8 cellular contexts compared by ENCODE assay signal in genomic region chr12:109053382-109054123, GRCh38. TPM values are rescaled to one million over a fixed set of nuclear protein-coding genes. Genes with fewer than 3 reads are reported as not detected.
A peak's percentile ranks its signal among the peaks of the same experiment; 100 is the strongest.
DNase-seq lines count a peak whose midpoint lies in the region; ATAC-seq, FAIRE-seq and TF ChIP-seq lines count a peak whose summit lies in the region.

No MANE protein-coding gene starts in this region.

- DNase-seq in BJ (ENCODE audit: low read depth) = no peak
- peak; percentile 44 for DNase-seq in activated naive CD8-positive, alpha-beta T cell treated with anti-CD3 and anti-CD28 coated beads, Interleukin-2, amount 10 ng/mL, durations not matched to agents 7 days and 5 days
- DNase-seq in kidney = no peak
- peak; percentile 7 for DNase-seq in stimulated activated CD4-positive, alpha-beta T cell treated with anti-CD3 and anti-CD28 coated beads, Interleukin-4, amount 100 ng/mL, for 1 hour
- DNase-seq in NCI-H2081 (lab: John Stamatoyannopoulos, UW) = no peak
- DNase-seq in NCI-H1436 treated with DMSO at 0.1 percent for 48 hours (lab: John Stamatoyannopoulos, UW) = no peak

- CTCF ChIA-PET in BJ (lab: Yijun Ruan, JAX) = interaction anchor here (1.3 to 2.2 kb wide), 3 partner anchors 15 to 41 kb away, joined by 4 to 8 read pairs (median 5); partner anchors contain the start of gene ALKBH2

- peaks cover 7% of the 10 kb centered on the region for H3K36me3 Mint-ChIP-seq in activated naive CD8-positive, alpha-beta T cell treated with anti-CD3 and anti-CD28 coated beads, Interleukin-2, amount 10 ng/mL, durations not matched to agents 7 days and 5 days

- peak; percentile 46 for ATAC-seq in GM19467 (IDR thresholded peaks at IDR 0.05; ENCODE audit: unreplicated experiment)
- peak; percentile 70 for ATAC-seq in activated naive CD8-positive, alpha-beta T cell treated with anti-CD3 and anti-CD28 coated beads, Interleukin-2, amount 10 ng/mL, durations not matched to agents 7 days and 5 days (ENCODE audit: low read depth)

- no peaks in the 10 kb centered on the region for H3K9me3 Mint-ChIP-seq in activated naive CD8-positive, alpha-beta T cell treated with anti-CD3 and anti-CD28 coated beads, Interleukin-2, amount 10 ng/mL, durations not matched to agents 7 days and 5 days

- POLR2A ChIA-PET in BJ (lab: Charles Lee) = no interaction called here
- POLR2A ChIA-PET in activated naive CD8-positive, alpha-beta T cell treated with anti-CD3 and anti-CD28 coated beads, Interleukin-2, amount 10 ng/mL, durations not matched to agents 7 days and 5 days (lab: Charles Lee) = interaction anchor here (1.2 to 1.6 kb wide), 4 partner anchors 11 to 196 kb away, joined by 3 to 6 read pairs (median 6); partner anchors contain the start of genes ALKBH2 and SSH1

- H3K9me2 ChIP-seq in Loucy (replicated peaks; ENCODE audit: low read depth, low read length) = no peaks in the 10 kb centered on the region

- peaks cover 13% of the 10 kb centered on the region for H3K4me1 Mint-ChIP-seq in activated naive CD8-positive, alpha-beta T cell treated with anti-CD3 and anti-CD28 coated beads, Interleukin-2, amount 10 ng/mL, durations not matched to agents 7 days and 5 days

- no peaks in the 10 kb centered on the region for H3F3A ChIP-seq in Loucy (ENCODE audit: low read depth)

- H3K9ac ChIP-seq in Loucy (ENCODE audit: low read depth, low read length, poor library complexity, severe bottlenecking) (peak overlapping the region; percentile 87), kidney (ENCODE audit: low read length in 2 of 2) (peak overlapping the region; percentile 18 to 96)

- peak overlapping the region; percentile 98 for H3K27ac Mint-ChIP-seq in activated naive CD8-positive, alpha-beta T cell treated with anti-CD3 and anti-CD28 coated beads, Interleukin-2, amount 10 ng/mL, durations not matched to agents 7 days and 5 days

- H3K36me3 ChIP-seq in BJ (ENCODE audit: control insufficient read depth, insufficient read depth, low read length) = peaks cover 2% of the 10 kb centered on the region; the same call in 1 of the 2 replicates
- no peaks in the 10 kb centered on the region for H3K36me3 ChIP-seq in Loucy (ENCODE audit: insufficient read depth, low read length)
- peaks cover 5 to 7% of the 10 kb centered on the region in 2 donors for H3K36me3 ChIP-seq in kidney (ENCODE audit: control insufficient read depth in 1 of 2, insufficient read depth in 2 of 2, low read length in 2 of 2)

- peak overlapping the region; percentile 98 for H2AFZ ChIP-seq in Loucy (ENCODE audit: low read length)

- H3K4me3 ChIP-seq in BJ (ENCODE audit: low read depth, low read length) (peak overlapping the region; percentile 60), Loucy (ENCODE audit: low read length, poor library complexity, severe bottlenecking) (peak overlapping the region; percentile 99), kidney (ENCODE audit: low read length in 2 of 2) (peak overlapping the region; percentile 90 to 95)

- TF ChIP-seq CTCF in BJ (IDR thresholded peaks at IDR 0.05; ENCODE audit: insufficient read depth, low read depth, low read length) (no peak), Loucy (conservative IDR thresholded peaks at IDR 0.05; ENCODE audit: low read length) (no peak), kidney (IDR thresholded peaks at IDR 0.05; ENCODE audit: borderline replicate concordance, extremely low read depth, insufficient read depth) (no peak)

- H3K27me3 ChIP-seq in BJ (ENCODE audit: control insufficient read depth, insufficient read depth, low read length) (no peaks in the 10 kb centered on the region), Loucy (ENCODE audit: insufficient read depth, low read length, poor library complexity, severe bottlenecking) (no peaks in the 10 kb centered on the region)

- H3K4me1 ChIP-seq in Loucy (ENCODE audit: insufficient read depth, low read length, poor library complexity, severe bottlenecking) = peaks cover 30% of the 10 kb centered on the region
- H3K4me1 ChIP-seq in kidney (ENCODE audit: control insufficient read depth in 1 of 2, insufficient read depth in 1 of 2, low read depth in 1 of 2, low read length in 2 of 2) = peaks cover 0 to 3% of the 10 kb centered on the region in 2 donors

- H3K9me3 ChIP-seq in Loucy (ENCODE audit: insufficient read depth, low read depth, low read length) (no peaks in the 10 kb centered on the region), kidney (ENCODE audit: control insufficient read depth in 1 of 2, low read length in 2 of 2) (no peaks in the 10 kb centered on the region)

- H3K27me3 Mint-ChIP-seq in activated naive CD8-positive, alpha-beta T cell treated with anti-CD3 and anti-CD28 coated beads, Interleukin-2, amount 10 ng/mL, durations not matched to agents 7 days and 5 days = no peaks in the 10 kb centered on the region

- peaks cover 9% of the 10 kb centered on the region; the same call in 1 of the 2 replicates for H3K79me2 ChIP-seq in Loucy (ENCODE audit: insufficient read depth, low read length)

- peak overlapping the region; percentile 98 for H3K4me2 ChIP-seq in Loucy (ENCODE audit: low read depth, low read length, poor library complexity, severe bottlenecking)

- H3K4me3 Mint-ChIP-seq in activated naive CD8-positive, alpha-beta T cell treated with anti-CD3 and anti-CD28 coated beads, Interleukin-2, amount 10 ng/mL, durations not matched to agents 7 days and 5 days = peak overlapping the region; percentile 99

- FAIRE-seq in kidney (lab: Jason Lieb, UNC) = no peak

- no peaks in the 10 kb centered on the region for H4K20me1 ChIP-seq in Loucy (ENCODE audit: insufficient read depth, low read length, poor library complexity, severe bottlenecking)

- H3K27ac ChIP-seq in kidney (ENCODE audit: low read depth in 2 of 2, low read length in 2 of 2) = peak overlapping the region; percentile 33 to 84

- intact Hi-C loops in kidney (cut with DNase I) = no loop called here

RNA-seq across cellular contexts. Expression of gene USP30, which starts 1.2 kb away (rescaled TPM):
- polyA plus RNA-seq in BJ (2011; rRNA removed) (16.0 and 16.7 TPM in 2 replicates), kidney (ENCODE audit: insufficient read depth, low read depth, low replicate concordance) (9.6 TPM)
- 14.8 and 30.4 TPM in 2 replicates for polyA minus RNA-seq in BJ (2011; rRNA and poly(A)+ RNA removed)
- total RNA-seq in activated naive CD8-positive, alpha-beta T cell treated with anti-CD3 and anti-CD28 coated beads, Interleukin-2, amount 10 ng/mL, durations not matched to agents 7 days and 5 days = 10 to 100 TPM in 1 of 2 experiments, 1 to 10 TPM in 1; 9.9 to 10.2 TPM
- total RNA-seq in kidney = 16.1 TPM

RNA-seq across cellular contexts. Expression of gene SVOP, which starts 32.7 kb away (rescaled TPM):
- polyA plus RNA-seq in BJ (2011; rRNA removed) (not detected in 2 replicates), kidney (ENCODE audit: insufficient read depth, low read depth, low replicate concordance) (0.04 TPM)
- polyA minus RNA-seq in BJ (2011; rRNA and poly(A)+ RNA removed) = not detected in 2 replicates
- total RNA-seq in activated naive CD8-positive, alpha-beta T cell treated with anti-CD3 and anti-CD28 coated beads, Interleukin-2, amount 10 ng/mL, durations not matched to agents 7 days and 5 days = not detected
- total RNA-seq in kidney = not detected

RNA-seq across cellular contexts. Expression of gene ALKBH2, which starts 39.7 kb away (rescaled TPM):
- polyA plus RNA-seq in BJ (2011; rRNA removed) (19.6 and 23.3 TPM in 2 replicates), kidney (ENCODE audit: insufficient read depth, low read depth, low replicate concordance) (18.8 TPM)
- 6.1 and 9.1 TPM in 2 replicates for polyA minus RNA-seq in BJ (2011; rRNA and poly(A)+ RNA removed)
- total RNA-seq in activated naive CD8-positive, alpha-beta T cell treated with anti-CD3 and anti-CD28 coated beads, Interleukin-2, amount 10 ng/mL, durations not matched to agents 7 days and 5 days = 10 to 100 TPM; 13.0 to 15.2 TPM
- total RNA-seq in kidney = 14.7 TPM

RNA-seq across cellular contexts. Expression of gene UNG, which starts 43.8 kb away (rescaled TPM):
- 10.4 and 11.7 TPM in 2 replicates for polyA plus RNA-seq in BJ (2011; rRNA removed)
- polyA minus RNA-seq in BJ (2011; rRNA and poly(A)+ RNA removed) = 3.1 and 3.4 TPM in 2 replicates
- 10 to 100 TPM; 47.4 to 54.7 TPM for total RNA-seq in activated naive CD8-positive, alpha-beta T cell treated with anti-CD3 and anti-CD28 coated beads, Interleukin-2, amount 10 ng/mL, durations not matched to agents 7 days and 5 days
- 24.9 TPM for total RNA-seq in kidney
- 30.3 TPM for polyA plus RNA-seq in kidney (ENCODE audit: insufficient read depth, low read depth, low replicate concordance)

Comparison
In these comparisons a context has a peak if more than half of its experiments do, and no peak if none do; other contexts are left out.
1. DNase-seq: peak in activated naive CD8-positive, alpha-beta T cell treated with anti-CD3 and anti-CD28 coated beads, Interleukin-2, amount 10 ng/mL, durations not matched to agents 7 days and 5 days (single experiment) and stimulated activated CD4-positive, alpha-beta T cell treated with anti-CD3 and anti-CD28 coated beads, Interleukin-4, amount 100 ng/mL, for 1 hour (single experiment); none in BJ (single experiment), kidney (single experiment), NCI-H2081 (0 of 2) and NCI-H1436 treated with DMSO at 0.1 percent for 48 hours (single experiment).
2. Peak in every context shown above with its lines, with median percentiles within 50 percentile points of each other: H3K4me3 ChIP-seq.